12 cellular contexts compared by ENCODE assay signal in the genomic region with DNA sequence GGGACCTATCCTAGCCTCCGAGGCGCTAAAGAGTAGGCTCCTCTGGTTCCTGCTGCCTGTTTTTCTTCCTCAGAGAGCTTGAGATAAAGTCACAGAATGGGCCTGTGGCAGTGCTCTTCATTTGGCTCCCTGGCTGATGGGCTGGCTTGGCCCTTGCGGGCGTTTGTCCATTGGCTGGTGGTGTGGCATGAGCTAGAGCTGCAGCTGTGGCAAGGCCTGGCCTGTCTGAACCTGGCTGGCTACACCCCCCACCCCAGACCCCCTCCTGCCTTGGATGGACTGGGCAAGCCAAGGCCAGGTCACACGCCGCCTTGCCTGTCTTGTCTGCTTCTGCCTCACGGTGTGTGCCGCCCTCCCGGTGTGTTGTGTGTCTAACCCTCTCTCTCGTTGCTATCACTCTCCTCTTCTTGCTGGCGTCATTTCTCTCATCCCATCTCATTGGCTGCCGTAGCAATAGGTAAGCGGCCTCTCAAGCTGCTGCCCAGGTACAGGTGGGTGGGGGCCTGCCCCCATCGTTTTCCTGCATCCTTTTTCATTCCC. TPM values are rescaled to one million over a fixed set of nuclear protein-coding genes. Genes with fewer than 3 reads are reported as not detected.
DNase-seq lines count a peak whose midpoint lies in the region; ATAC-seq and TF ChIP-seq lines count a peak whose summit lies in the region.
"Had no signal": no experiment of that assay in that cellular context is flagged by ENCODE, and none has a peak within 500 bp of the region (broad histone marks: within the 10 kb centered on the region; RNA-seq: fewer than 3 reads in every experiment).

No MANE protein-coding gene starts in this region.

- H3K27me3 Mint-ChIP-seq in activated T-helper 2 cell treated with anti-CD3 and anti-CD28 coated beads, Interferon-gamma antibody, Interleukin-2, Interleukin-4, amounts not matched to agents 10 μg/mL and 5 μg/mL and 100 μg/mL, durations not matched to agents 14 hours and 24 hours and 36 hours (ENCODE audit: low read depth): no peaks in the 10 kb centered on the region
- H3K27me3 Mint-ChIP-seq in stimulated activated memory B cell treated with anti-CD40 and anti-IgM and Interleukin-4, amounts not matched to agents 10 μg/mL and 1 μg/mL and 100 μg/mL, for 72 hours: no peaks in the 10 kb centered on the region

- H3K4me1 Mint-ChIP-seq in activated T-helper 2 cell treated with anti-CD3 and anti-CD28 coated beads, Interferon-gamma antibody, Interleukin-2, Interleukin-4, amounts not matched to agents 10 μg/mL and 5 μg/mL and 100 μg/mL, durations not matched to agents 14 hours and 24 hours and 36 hours (ENCODE audit: low read depth): peaks cover 17% of the 10 kb centered on the region
- H3K4me1 Mint-ChIP-seq in stimulated activated memory B cell treated with anti-CD40 and anti-IgM and Interleukin-4, amounts not matched to agents 10 μg/mL and 1 μg/mL and 100 μg/mL, for 72 hours: peaks cover 34% of the 10 kb centered on the region

- TF ChIP-seq CTCF in HEK293 (tag by site-specific recombination; IDR thresholded peaks at IDR 0.05) (no peak), fibroblast of villous mesenchyme (IDR thresholded peaks at IDR 0.05; ENCODE audit: insufficient read depth, low read depth, low read length) (no peak), BE2C (IDR thresholded peaks at IDR 0.05; ENCODE audit: low read depth, low read length) (no peak)

- peaks cover 58% of the 10 kb centered on the region for H3K36me3 Mint-ChIP-seq in activated T-helper 2 cell treated with anti-CD3 and anti-CD28 coated beads, Interferon-gamma antibody, Interleukin-2, Interleukin-4, amounts not matched to agents 10 μg/mL and 5 μg/mL and 100 μg/mL, durations not matched to agents 14 hours and 24 hours and 36 hours (ENCODE audit: low read depth)
- peaks cover 53% of the 10 kb centered on the region for H3K36me3 Mint-ChIP-seq in stimulated activated memory B cell treated with anti-CD40 and anti-IgM and Interleukin-4, amounts not matched to agents 10 μg/mL and 1 μg/mL and 100 μg/mL, for 72 hours

- DNase-seq in activated T-helper 2 cell treated with anti-CD3 and anti-CD28 coated beads, Interferon-gamma antibody, Interleukin-2, Interleukin-4, amounts not matched to agents 10 μg/mL and 5 μg/mL and 100 μg/mL, durations not matched to agents 14 hours and 24 hours and 36 hours (ENCODE audit: low spot score): no peak
- no peak for DNase-seq in fibroblast of villous mesenchyme (ENCODE audit: low read depth)
- DNase-seq in Ammon's horn (ENCODE audit: low spot score): no peak
- no peak for DNase-seq in BE2C
- DNase-seq in activated naive CD4-positive, alpha-beta T cell treated with anti-CD3 and anti-CD28 coated beads, Interleukin-2, amount 50 U/mL, for 16 hours: no peak
- DNase-seq: amygdala, NCI-H1417 treated with DMSO at 0.1 percent for 48 hours, T-helper 2 cell had no signal

- 0 out of 2 replicates have a peak overlapping the region, but pooled peaks have one; percentile 32 for H3K27ac ChIP-seq in HEK293 (ENCODE audit: extremely low read depth, low read depth, low read length)
- H3K27ac ChIP-seq: foreskin keratinocyte had no signal

- CTCF ChIA-PET in HEK293 (lab: Yijun Ruan, JAX): interaction anchor here (0.5 to 1.1 kb wide), 2 partner anchors 48 to 72 kb away, joined by 3 read pairs; no protein-coding TSS in a partner anchor

- no peaks in the 10 kb centered on the region for H3K9me3 Mint-ChIP-seq in activated T-helper 2 cell treated with anti-CD3 and anti-CD28 coated beads, Interferon-gamma antibody, Interleukin-2, Interleukin-4, amounts not matched to agents 10 μg/mL and 5 μg/mL and 100 μg/mL, durations not matched to agents 14 hours and 24 hours and 36 hours
- H3K9me3 Mint-ChIP-seq in stimulated activated memory B cell treated with anti-CD40 and anti-IgM and Interleukin-4, amounts not matched to agents 10 μg/mL and 1 μg/mL and 100 μg/mL, for 72 hours: no peaks in the 10 kb centered on the region

- H3K36me3 ChIP-seq in HEK293 (ENCODE audit: control insufficient read depth in 2 of 2, insufficient read depth in 1 of 2, low read length in 2 of 2) (peaks cover 8 to 64% of the 10 kb centered on the region in 2 experiments; a peak in 2 of 3 replicates), BE2C (peaks cover 57% of the 10 kb centered on the region)

- H3K27me3 ChIP-seq in BE2C: no peaks in the 10 kb centered on the region
- H3K27me3 ChIP-seq: foreskin keratinocyte had no signal

- H3K4me3 ChIP-seq in HEK293 (ENCODE audit: low read depth, low read length) (no peak overlapping the region), fibroblast of villous mesenchyme (ENCODE audit: low read depth, low read length) (peak overlapping the region; percentile 90), BE2C (ENCODE audit: low read depth, low read length) (no peak overlapping the region)

- peak overlapping the region; percentile 49 for H3K4me3 Mint-ChIP-seq in activated T-helper 2 cell treated with anti-CD3 and anti-CD28 coated beads, Interferon-gamma antibody, Interleukin-2, Interleukin-4, amounts not matched to agents 10 μg/mL and 5 μg/mL and 100 μg/mL, durations not matched to agents 14 hours and 24 hours and 36 hours (ENCODE audit: low read depth)
- H3K4me3 Mint-ChIP-seq in stimulated activated memory B cell treated with anti-CD40 and anti-IgM and Interleukin-4, amounts not matched to agents 10 μg/mL and 1 μg/mL and 100 μg/mL, for 72 hours: no peak overlapping the region

- H3K4me1 ChIP-seq in HEK293 (ENCODE audit: control insufficient read depth, insufficient read depth, low read length): peaks cover 3% of the 10 kb centered on the region; the same call in 1 of the 2 replicates
- H3K4me1 ChIP-seq in BE2C: peaks cover 7% of the 10 kb centered on the region

- ATAC-seq in stimulated activated memory B cell treated with anti-CD40 and anti-IgM and Interleukin-4, amounts not matched to agents 10 μg/mL and 1 μg/mL and 100 μg/mL, for 72 hours: no peak
- ATAC-seq: foreskin keratinocyte, left lobe of liver had no signal

- intact Hi-C loops in activated T-helper 2 cell treated with anti-CD3 and anti-CD28 coated beads, Interferon-gamma antibody, Interleukin-2, Interleukin-4, amounts not matched to agents 10 μg/mL and 5 μg/mL and 100 μg/mL, durations not matched to agents 14 hours and 24 hours and 36 hours (cut with micrococcal nuclease): no loop called here

- no peak overlapping the region for H3K27ac Mint-ChIP-seq in activated T-helper 2 cell treated with anti-CD3 and anti-CD28 coated beads, Interferon-gamma antibody, Interleukin-2, Interleukin-4, amounts not matched to agents 10 μg/mL and 5 μg/mL and 100 μg/mL, durations not matched to agents 14 hours and 24 hours and 36 hours
- H3K27ac Mint-ChIP-seq in stimulated activated memory B cell treated with anti-CD40 and anti-IgM and Interleukin-4, amounts not matched to agents 10 μg/mL and 1 μg/mL and 100 μg/mL, for 72 hours: peak overlapping the region; percentile 69

- no peaks in the 10 kb centered on the region for H3K9me3 ChIP-seq in HEK293 (ENCODE audit: control insufficient read depth, insufficient read depth, low read depth, low read length)
- no peaks in the 10 kb centered on the region for H3K9me3 ChIP-seq in BE2C

- POLR2A ChIA-PET in HEK293 (lab: Yijun Ruan, JAX): interaction anchor here (2.4 kb wide), 1 partner anchor 8 kb away, joined by 34 read pairs; the partner anchor contains the start of gene ABCF3

TF ChIP-seq in HEK293, 187 proteins besides CTCF, POLR2A, EP300 and RAD21:
- no peak for TF ChIP-seq KLF1 (tag by site-specific recombination; IDR thresholded peaks at IDR 0.05)
- TF ChIP-seq ZNF561 (tag by site-specific recombination; IDR thresholded peaks at IDR 0.05; ENCODE audit: borderline replicate concordance): no peak
- TF ChIP-seq ZNF121 (tag by site-specific recombination; IDR thresholded peaks at IDR 0.05): no peak
TF ChIP-seq in HEK293: peak in this region for 0.

RNA-seq across cellular contexts. Expression of gene AP2M1, which starts 3.2 kb away (rescaled TPM):
- total RNA-seq in activated T-helper 2 cell treated with anti-CD3 and anti-CD28 coated beads, Interferon-gamma antibody, Interleukin-2, Interleukin-4, amounts not matched to agents 10 μg/mL and 5 μg/mL and 100 μg/mL, durations not matched to agents 14 hours and 24 hours and 36 hours: 234 and 240 TPM in 2 replicates
- total RNA-seq in fibroblast of villous mesenchyme: 375 and 469 TPM in 2 replicates
- 1,058 TPM for polyA plus RNA-seq in BE2C (2012; ENCODE audit: insufficient read depth, insufficient read length, low read depth)

RNA-seq across cellular contexts. Expression of gene ABCF3, which starts 8.2 kb away (rescaled TPM):
- 68.2 and 73.4 TPM in 2 replicates for total RNA-seq in activated T-helper 2 cell treated with anti-CD3 and anti-CD28 coated beads, Interferon-gamma antibody, Interleukin-2, Interleukin-4, amounts not matched to agents 10 μg/mL and 5 μg/mL and 100 μg/mL, durations not matched to agents 14 hours and 24 hours and 36 hours
- 33.5 and 51.0 TPM in 2 replicates for total RNA-seq in fibroblast of villous mesenchyme
- 162 TPM for polyA plus RNA-seq in BE2C (2012; ENCODE audit: insufficient read depth, insufficient read length, low read depth)

RNA-seq across cellular contexts. Expression of gene DVL3, which starts 22.7 kb away (rescaled TPM):
- total RNA-seq in activated T-helper 2 cell treated with anti-CD3 and anti-CD28 coated beads, Interferon-gamma antibody, Interleukin-2, Interleukin-4, amounts not matched to agents 10 μg/mL and 5 μg/mL and 100 μg/mL, durations not matched to agents 14 hours and 24 hours and 36 hours: 53.8 and 56.1 TPM in 2 replicates
- 39.3 and 46.1 TPM in 2 replicates for total RNA-seq in fibroblast of villous mesenchyme
- polyA plus RNA-seq in BE2C (2012; ENCODE audit: insufficient read depth, insufficient read length, low read depth): 210 TPM

RNA-seq across cellular contexts. Expression of gene EIF2B5, which starts 42.7 kb away (rescaled TPM):
- total RNA-seq in activated T-helper 2 cell treated with anti-CD3 and anti-CD28 coated beads, Interferon-gamma antibody, Interleukin-2, Interleukin-4, amounts not matched to agents 10 μg/mL and 5 μg/mL and 100 μg/mL, durations not matched to agents 14 hours and 24 hours and 36 hours: 70.2 and 75.0 TPM in 2 replicates
- total RNA-seq in fibroblast of villous mesenchyme: 28.0 and 30.7 TPM in 2 replicates
- polyA plus RNA-seq in BE2C (2012; ENCODE audit: insufficient read depth, insufficient read length, low read depth): 88.5 TPM

RNA-seq across cellular contexts. Expression of gene VWA5B2, which starts 51.5 kb away (rescaled TPM):
- 0.11 TPM in 1 of 2 replicates, not detected in the other for total RNA-seq in activated T-helper 2 cell treated with anti-CD3 and anti-CD28 coated beads, Interferon-gamma antibody, Interleukin-2, Interleukin-4, amounts not matched to agents 10 μg/mL and 5 μg/mL and 100 μg/mL, durations not matched to agents 14 hours and 24 hours and 36 hours
- not detected in 2 replicates for total RNA-seq in fibroblast of villous mesenchyme
- 17.4 TPM for polyA plus RNA-seq in BE2C (2012; ENCODE audit: insufficient read depth, insufficient read length, low read depth)
- total RNA-seq: foreskin keratinocyte had no signal
- polyA plus RNA-seq: foreskin keratinocyte had no signal
